19 cellular contexts compared by ENCODE assay signal in genomic region chr17:39792523-39793221, GRCh38. TPM values are rescaled to one million over a fixed set of nuclear protein-coding genes. Genes with fewer than 3 reads are reported as not detected.
DNase-seq lines count a peak whose midpoint lies in the region; ATAC-seq, FAIRE-seq and TF ChIP-seq lines count a peak whose summit lies in the region.
"Had no signal": no experiment of that assay in that cellular context is flagged by ENCODE, and none has a peak within 500 bp of the region (broad histone marks: within the 10 kb centered on the region; RNA-seq: fewer than 3 reads in every experiment).

No MANE protein-coding gene starts in this region.

- WGBS in A549 (ENCODE audit: missing lambda C conversion rate) = 48% methylated on average over 10 of the region's 10 CpGs

- no peak for TF ChIP-seq POLR2A in A549 (IDR thresholded peaks at IDR 0.05; ENCODE audit: low read length)

- H4K20me1 ChIP-seq in SU-DHL-6 (ENCODE audit: low read depth, low read length) = no peaks in the 10 kb centered on the region

- peak; percentile 54 for FAIRE-seq in A549 (lab: Jason Lieb, UNC)
- FAIRE-seq: bronchial epithelial cell, urothelium cell line had no signal

- peaks cover 15% of the 10 kb centered on the region for H3K36me3 ChIP-seq in CD8-positive, alpha-beta memory T cell (ENCODE audit: insufficient read depth, low read length)
- H3K36me3 ChIP-seq in SU-DHL-6 (ENCODE audit: low read length) (peaks cover 40% of the 10 kb centered on the region), colonic mucosa (no peaks in the 10 kb centered on the region)
- H3K36me3 ChIP-seq: HAP-1, WERI-Rb-1 had no signal

- H3K9me3 Mint-ChIP-seq in CD8-positive, alpha-beta memory T cell = no peaks in the 10 kb centered on the region
- no peaks in the 10 kb centered on the region for H3K9me3 Mint-ChIP-seq in central memory CD8-positive, alpha-beta T cell

- TF ChIP-seq EP300 in A549 (IDR thresholded peaks at IDR 0.05) = no peak

- DNase-seq in A549 (ENCODE audit: low read depth in 1 of 2, low spot score in 1 of 2) (no peak), colonic mucosa (no peak), Ammon's horn (ENCODE audit: low spot score) (no peak), midbrain (lab: John Stamatoyannopoulos, UW) (no peak), SW480 (ENCODE audit: low spot score) (no peak)
- DNase-seq in CD8-positive, alpha-beta memory T cell = no peak
- no peak for DNase-seq in central memory CD8-positive, alpha-beta T cell (ENCODE audit: low spot score in 2 of 2)
- DNase-seq: effector CD4-positive, alpha-beta T cell; IMR-90; NCI-H1105; stimulated activated naive CD4-positive, alpha-beta T cell treated with Interleukin-2 at 50 U/mL for 16 hours; WERI-Rb-1 had no signal

- H3K79me2 ChIP-seq in SU-DHL-6 (ENCODE audit: insufficient read depth, low read length) = peaks cover 21% of the 10 kb centered on the region
- H3K79me2 ChIP-seq: hepatocyte had no signal

- POLR2A ChIA-PET in A549 (lab: Yijun Ruan, JAX) = no interaction called here
- POLR2A ChIA-PET in CD8-positive, alpha-beta memory T cell (lab: Charles Lee) = interaction anchor here (0.7 to 3.1 kb wide), 8 partner anchors 9 to 49 kb away, joined by 3 to 24 read pairs (median 4); no protein-coding TSS in a partner anchor

- intact Hi-C loops in colonic mucosa (cut with DNase I) = no loop called here

- no peak overlapping the region for H3K4me3 ChIP-seq in A549
- H3K4me3 ChIP-seq in CD8-positive, alpha-beta memory T cell (ENCODE audit: low read length) = peak overlapping the region; percentile 6
- no peak overlapping the region for H3K4me3 ChIP-seq in SU-DHL-6 (ENCODE audit: insufficient read depth, low read length, poor library complexity, severe bottlenecking)
- no peak overlapping the region for H3K4me3 ChIP-seq in colonic mucosa
- H3K4me3 ChIP-seq: HAP-1, hepatocyte had no signal

- TF ChIP-seq CTCF in A549 (IDR thresholded peaks at IDR 0.05) = no peak
- no peak for TF ChIP-seq CTCF in SU-DHL-6 (IDR thresholded peaks at IDR 0.05; ENCODE audit: insufficient read depth, low read length, poor library complexity, severe bottlenecking)
- TF ChIP-seq CTCF in colonic mucosa (IDR thresholded peaks at IDR 0.05) = no peak

- peaks cover 17 to 46% (median 22%) of the 10 kb centered on the region in 3 donors for H3K36me3 Mint-ChIP-seq in CD8-positive, alpha-beta memory T cell
- peaks cover 42% of the 10 kb centered on the region for H3K36me3 Mint-ChIP-seq in central memory CD8-positive, alpha-beta T cell (ENCODE audit: insufficient read depth)

- H3K27me3 Mint-ChIP-seq in CD8-positive, alpha-beta memory T cell = no peaks in the 10 kb centered on the region
- H3K27me3 Mint-ChIP-seq in central memory CD8-positive, alpha-beta T cell = no peaks in the 10 kb centered on the region

- no peaks in the 10 kb centered on the region for H3K27me3 ChIP-seq in CD8-positive, alpha-beta memory T cell (ENCODE audit: insufficient read depth, low read length, poor library complexity, severe bottlenecking)
- no peaks in the 10 kb centered on the region for H3K27me3 ChIP-seq in SU-DHL-6 (ENCODE audit: low read length)
- H3K27me3 ChIP-seq in colonic mucosa = no peaks in the 10 kb centered on the region
- H3K27me3 ChIP-seq: hepatocyte had no signal

- H3K9me2 ChIP-seq in SU-DHL-6 (replicated peaks; ENCODE audit: insufficient read depth, low read length) = no peaks in the 10 kb centered on the region

- ATAC-seq in A549 = no peak
- no peak for ATAC-seq in central memory CD8-positive, alpha-beta T cell (replicated peaks; ENCODE audit: extremely low read depth, poor library complexity, severe bottlenecking)
- ATAC-seq: SK-N-SH treated with all-trans-retinoic acid at 6 μM for 48 hours had no signal

- H3K9me3 ChIP-seq in A549 = no peaks in the 10 kb centered on the region
- H3K9me3 ChIP-seq in CD8-positive, alpha-beta memory T cell (ENCODE audit: low read length) = no peaks in the 10 kb centered on the region
- H3K9me3 ChIP-seq in SU-DHL-6 (ENCODE audit: insufficient read depth, low read length) = no peaks in the 10 kb centered on the region
- H3K9me3 ChIP-seq in colonic mucosa = no peaks in the 10 kb centered on the region
- H3K9me3 ChIP-seq: HAP-1 had no signal

- H3K9ac ChIP-seq in SU-DHL-6 (ENCODE audit: low read length) = peak overlapping the region; percentile 34
- no peak overlapping the region for H3K9ac ChIP-seq in colonic mucosa (ENCODE audit: low read depth in 2 of 2, low read length in 2 of 2)

- CTCF ChIA-PET in A549 (lab: Yijun Ruan, JAX) = interaction anchor here (0.5 to 1.6 kb wide), 5 partner anchors 20 to 1175 kb away, joined by 3 to 6 read pairs (median 3); no protein-coding TSS in a partner anchor
- CTCF ChIA-PET in CD8-positive, alpha-beta memory T cell (lab: Charles Lee) = interaction anchor here (0.6 to 1.3 kb wide), 7 partner anchors 13 to 171 kb away, joined by 3 to 7 read pairs (median 3); no protein-coding TSS in a partner anchor

- H3K4me2 ChIP-seq in A549 (no peak overlapping the region), SU-DHL-6 (ENCODE audit: low read depth, low read length, poor library complexity, severe bottlenecking) (peak overlapping the region; percentile 59)
- H3K4me2 ChIP-seq: hepatocyte had no signal

- H3F3A ChIP-seq in SU-DHL-6 (ENCODE audit: insufficient read depth) = peaks cover 35% of the 10 kb centered on the region

- TF ChIP-seq RAD21 in A549 (conservative IDR thresholded peaks at IDR 0.05 in 1 of 2, IDR thresholded peaks at IDR 0.05 in 1 of 2) = no peak

- H2AFZ ChIP-seq in SU-DHL-6 (ENCODE audit: low read depth, low read length, severe bottlenecking) = no peak overlapping the region
- H2AFZ ChIP-seq: hepatocyte had no signal

- H3K4me1 ChIP-seq in A549 = no peaks in the 10 kb centered on the region
- peaks cover 58% of the 10 kb centered on the region for H3K4me1 ChIP-seq in CD8-positive, alpha-beta memory T cell (ENCODE audit: insufficient read depth, low read length)
- no peaks in the 10 kb centered on the region for H3K4me1 ChIP-seq in colonic mucosa

- peaks cover 60 to 75% (median 73%) of the 10 kb centered on the region in 3 donors for H3K4me1 Mint-ChIP-seq in CD8-positive, alpha-beta memory T cell
- peaks cover 62% of the 10 kb centered on the region for H3K4me1 Mint-ChIP-seq in central memory CD8-positive, alpha-beta T cell

- peak overlapping the region; percentile 1 to 97 (median 92) for H3K27ac Mint-ChIP-seq in CD8-positive, alpha-beta memory T cell
- H3K27ac Mint-ChIP-seq in central memory CD8-positive, alpha-beta T cell (ENCODE audit: low read depth) = peak overlapping the region; percentile 91

- peak overlapping the region; percentile 15 to 82 (median 78) for H3K4me3 Mint-ChIP-seq in CD8-positive, alpha-beta memory T cell
- H3K4me3 Mint-ChIP-seq in central memory CD8-positive, alpha-beta T cell = peak overlapping the region; percentile 70

- no peak overlapping the region for H3K27ac ChIP-seq in A549
- no peak overlapping the region for H3K27ac ChIP-seq in CD8-positive, alpha-beta memory T cell (ENCODE audit: low read depth, low read length)
- H3K27ac ChIP-seq in SU-DHL-6 (ENCODE audit: low read depth, low read length) = peak overlapping the region; percentile 98
- no peak overlapping the region for H3K27ac ChIP-seq in colonic mucosa
- H3K27ac ChIP-seq: hepatocyte, WERI-Rb-1 had no signal

TF ChIP-seq in A549, 52 proteins besides CTCF, POLR2A, EP300 and RAD21:
- TF ChIP-seq, protein P1, sequence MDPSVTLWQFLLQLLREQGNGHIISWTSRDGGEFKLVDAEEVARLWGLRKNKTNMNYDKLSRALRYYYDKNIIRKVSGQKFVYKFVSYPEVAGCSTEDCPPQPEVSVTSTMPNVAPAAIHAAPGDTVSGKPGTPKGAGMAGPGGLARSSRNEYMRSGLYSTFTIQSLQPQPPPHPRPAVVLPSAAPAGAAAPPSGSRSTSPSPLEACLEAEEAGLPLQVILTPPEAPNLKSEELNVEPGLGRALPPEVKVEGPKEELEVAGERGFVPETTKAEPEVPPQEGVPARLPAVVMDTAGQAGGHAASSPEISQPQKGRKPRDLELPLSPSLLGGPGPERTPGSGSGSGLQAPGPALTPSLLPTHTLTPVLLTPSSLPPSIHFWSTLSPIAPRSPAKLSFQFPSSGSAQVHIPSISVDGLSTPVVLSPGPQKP (IDR thresholded peaks at IDR 0.05; ENCODE audit: low read depth, low read length) = no peak
- TF ChIP-seq FOSL2 (IDR thresholded peaks at IDR 0.05) = no peak
- no peak for TF ChIP-seq FOSL2 (CRISPR knock-in tag; IDR thresholded peaks at IDR 0.05)
- TF ChIP-seq HOXA7 (CRISPR knock-in tag; IDR thresholded peaks at IDR 0.05) = no peak
- TF ChIP-seq HOXB5 (CRISPR knock-in tag; IDR thresholded peaks at IDR 0.05) = no peak
- no peak for TF ChIP-seq HOXB13 (CRISPR knock-in tag; IDR thresholded peaks at IDR 0.05; ENCODE audit: low read depth)
TF ChIP-seq in A549: peak in this region for 0.

RNA-seq across cellular contexts. Expression of gene GRB7, which starts 54.9 kb away (rescaled TPM):
- polyA plus RNA-seq in A549 (2011; rRNA removed) = 5.9 and 8.6 TPM in 2 replicates
- 4.5 and 5.5 TPM in 2 replicates for polyA plus RNA-seq in A549 (2012; cell fraction: cytosol; rRNA removed)
- 22.5 and 23.6 TPM in 2 replicates for polyA plus RNA-seq in A549 (2012; cell fraction: nucleus; rRNA removed)
- polyA plus RNA-seq in A549 (2017; fragmentation: RNase III; extraction: RNeasy Plus Mini Kit Qiagen cat#74134 plus additional on column Dnase treatment) = 5.0 to 10.7 TPM (median 10.1 TPM) in 3 replicates
- polyA minus RNA-seq in A549 (2011; rRNA and poly(A)+ RNA removed) = 13.1 and 15.9 TPM in 2 replicates
- not detected for total RNA-seq in CD8-positive, alpha-beta memory T cell
- polyA plus RNA-seq in CD8-positive, alpha-beta memory T cell = not detected
- total RNA-seq in colonic mucosa = 10 to 100 TPM; 22.4 to 40.9 TPM
- total RNA-seq: skeletal muscle tissue had no signal

Comparison
In these comparisons a context has a peak if more than half of its experiments do, and no peak if none do; other contexts are left out.
1. RNA of gene GRB7, which starts 54.9 kb away (total RNA-seq): 22.4 to 40.9 TPM in colonic mucosa; not detected in CD8-positive, alpha-beta memory T cell; every median in the first group is over 10 times any median in the second.